Comparison of ENCODE assay signal across 8 cellular contexts in genomic region chr3:64533565-64534317, GRCh38.
DNase-seq lines count a peak whose midpoint lies in the region; ATAC-seq and TF ChIP-seq lines count a peak whose summit lies in the region.

No MANE protein-coding gene starts in this region.

- no peak overlapping the region for H2BK120ac ChIP-seq in neuronal stem cell (ENCODE audit: low read depth, low read length)

- no peak overlapping the region for H3K9ac ChIP-seq in neuronal stem cell (ENCODE audit: low read depth, low read length, poor library complexity)

- peak in 1 of 4 donors; percentile 56 for TF ChIP-seq EP300 in upper lobe of left lung (IDR thresholded peaks at IDR 0.05)

- no peak overlapping the region for H2AK5ac ChIP-seq in neuronal stem cell (ENCODE audit: low read depth, low read length)

- no peak overlapping the region for H3K14ac ChIP-seq in neuronal stem cell (ENCODE audit: low read length)

- no peak overlapping the region for H3K23ac ChIP-seq in neuronal stem cell (ENCODE audit: low read depth, low read length, poor library complexity)

- peaks cover under 1 to 3% of the 10 kb centered on the region in 2 donors for H3K36me3 ChIP-seq in neuronal stem cell (replicated peaks in 1 of 2; ENCODE audit: control insufficient read depth in 2 of 2, insufficient read depth in 2 of 2, low read length in 2 of 2)
- peaks cover 0 to 11% (median 1%) of the 10 kb centered on the region in 4 donors for H3K36me3 ChIP-seq in upper lobe of left lung

- peak; percentile 73 for TF ChIP-seq CTCF in HL-60 (IDR thresholded peaks at IDR 0.05; ENCODE audit: insufficient read depth, low read length)
- peak; percentile 92 for TF ChIP-seq CTCF in foreskin fibroblast (IDR thresholded peaks at IDR 0.05; ENCODE audit: low read depth, low read length)
- peak; percentile 68 to 89 (median 82) for TF ChIP-seq CTCF in upper lobe of left lung (IDR thresholded peaks at IDR 0.05)

- ATAC-seq in GM21447 (IDR thresholded peaks at IDR 0.05; ENCODE audit: unreplicated experiment) (peak; percentile 98), upper lobe of left lung (ENCODE audit: low FRiP score in 2 of 2) (peak; percentile 94)

- no peaks in the 10 kb centered on the region for H3K79me1 ChIP-seq in neuronal stem cell (ENCODE audit: low read depth, low read length)

- peak; percentile 84 for DNase-seq in Daoy (ENCODE audit: low read depth)
- DNase-seq in HL-60 (ENCODE audit: low read depth in 1 of 2, low spot score in 1 of 2), result peak; percentile 28 to 67
- peak; percentile 63 for DNase-seq in NCI-H748 treated with DMSO at 0.1 percent for 48 hours (lab: John Stamatoyannopoulos, UW)
- peak; percentile 16 for DNase-seq in activated T-cell treated with anti-CD3 and anti-CD28 coated beads for 24 hours (ENCODE audit: low read depth)
- DNase-seq in foreskin fibroblast, result peak; percentile 79 to 95
- peak; percentile 85 for DNase-seq in neuronal stem cell (ENCODE audit: low spot score)
- DNase-seq in upper lobe of left lung, result peak; percentile 34 to 84

- H3K27ac ChIP-seq in HL-60 (replicated peaks), result no peak overlapping the region
- peak overlapping the region; percentile 41 for H3K27ac ChIP-seq in neuronal stem cell (replicated peaks; ENCODE audit: low read length)
- peak overlapping the region in 3 of 4 donors; percentile 10 to 66 (median 29) for H3K27ac ChIP-seq in upper lobe of left lung

- no peak for TF ChIP-seq POLR2A in upper lobe of left lung (IDR thresholded peaks at IDR 0.05)

- no peak overlapping the region for H4K8ac ChIP-seq in neuronal stem cell (ENCODE audit: low read depth, low read length)

- no peaks in the 10 kb centered on the region for H3K9me3 ChIP-seq in neuronal stem cell (replicated peaks in 1 of 2; ENCODE audit: control insufficient read depth in 2 of 2, insufficient read depth in 1 of 2, low read depth in 1 of 2, low read length in 2 of 2)
- H3K9me3 ChIP-seq in upper lobe of left lung, result no peaks in the 10 kb centered on the region

- no peak overlapping the region for H2BK12ac ChIP-seq in neuronal stem cell (ENCODE audit: low read length)

- no peak overlapping the region for H3K4ac ChIP-seq in neuronal stem cell (ENCODE audit: low read length)

- H3K4me3 ChIP-seq in HL-60 (replicated peaks; ENCODE audit: insufficient read depth, low read length), result no peak overlapping the region
- no peak overlapping the region for H3K4me3 ChIP-seq in foreskin fibroblast (ENCODE audit: low read depth in 1 of 2, low read length in 2 of 2)
- H3K4me3 ChIP-seq in neuronal stem cell (ENCODE audit: low read length in 2 of 2), result no peak overlapping the region
- H3K4me3 ChIP-seq in upper lobe of left lung, result no peak overlapping the region

- H3K4me1 ChIP-seq in neuronal stem cell (ENCODE audit: control insufficient read depth in 2 of 2, insufficient read depth in 1 of 2, low read depth in 1 of 2, low read length in 2 of 2), result no peaks in the 10 kb centered on the region
- H3K4me1 ChIP-seq in upper lobe of left lung, result peaks cover 9 to 21% (median 11%) of the 10 kb centered on the region in 4 donors

- no peak overlapping the region for H3K18ac ChIP-seq in neuronal stem cell (ENCODE audit: low read length)

- H3K27me3 ChIP-seq in HL-60 (ENCODE audit: insufficient read depth, poor library complexity, severe bottlenecking), result peaks cover 2% of the 10 kb centered on the region
- no peaks in the 10 kb centered on the region for H3K27me3 ChIP-seq in neuronal stem cell (ENCODE audit: control insufficient read depth in 3 of 3, insufficient read depth in 3 of 3, low read depth in 1 of 3, low read length in 3 of 3)
- no peaks in the 10 kb centered on the region for H3K27me3 ChIP-seq in upper lobe of left lung

- H2AFZ ChIP-seq in neuronal stem cell (ENCODE audit: low read length), result peak overlapping the region; percentile 73

- WGBS in neuronal stem cell (ENCODE audit: extremely low coverage in 2 of 2, insufficient read length in 2 of 2, insufficient replicate concordance in 1 of 2), 2 donors, result no CpG with 5 or more reads among the region's 15 CpGs
- 14 to 16% methylated on average over 11 to 15 of the region's 15 CpGs for WGBS in upper lobe of left lung, 2 donors

- no peak overlapping the region for H2BK5ac ChIP-seq in neuronal stem cell (ENCODE audit: low read length)

- no peak overlapping the region for H2BK15ac ChIP-seq in neuronal stem cell (ENCODE audit: low read length)

- no peak overlapping the region for H4K91ac ChIP-seq in neuronal stem cell (ENCODE audit: low read depth, low read length, poor library complexity)

- H3K4me2 ChIP-seq in neuronal stem cell (ENCODE audit: insufficient read depth, low read length, poor library complexity, severe bottlenecking), result no peak overlapping the region

Comparison
In these comparisons a context has a peak if more than half of its experiments do, and no peak if none do; other contexts are left out.
1. DNase-seq: peak in every context shown above with its lines; median percentile 87 in foreskin fibroblast; 85 in neuronal stem cell; 84 in Daoy; 63 in NCI-H748 treated with DMSO at 0.1 percent for 48 hours; 59 in upper lobe of left lung; 48 in HL-60; 16 in activated T-cell treated with anti-CD3 and anti-CD28 coated beads for 24 hours.